1 cellular context compared by ENCODE assay signal in the genomic region with DNA sequence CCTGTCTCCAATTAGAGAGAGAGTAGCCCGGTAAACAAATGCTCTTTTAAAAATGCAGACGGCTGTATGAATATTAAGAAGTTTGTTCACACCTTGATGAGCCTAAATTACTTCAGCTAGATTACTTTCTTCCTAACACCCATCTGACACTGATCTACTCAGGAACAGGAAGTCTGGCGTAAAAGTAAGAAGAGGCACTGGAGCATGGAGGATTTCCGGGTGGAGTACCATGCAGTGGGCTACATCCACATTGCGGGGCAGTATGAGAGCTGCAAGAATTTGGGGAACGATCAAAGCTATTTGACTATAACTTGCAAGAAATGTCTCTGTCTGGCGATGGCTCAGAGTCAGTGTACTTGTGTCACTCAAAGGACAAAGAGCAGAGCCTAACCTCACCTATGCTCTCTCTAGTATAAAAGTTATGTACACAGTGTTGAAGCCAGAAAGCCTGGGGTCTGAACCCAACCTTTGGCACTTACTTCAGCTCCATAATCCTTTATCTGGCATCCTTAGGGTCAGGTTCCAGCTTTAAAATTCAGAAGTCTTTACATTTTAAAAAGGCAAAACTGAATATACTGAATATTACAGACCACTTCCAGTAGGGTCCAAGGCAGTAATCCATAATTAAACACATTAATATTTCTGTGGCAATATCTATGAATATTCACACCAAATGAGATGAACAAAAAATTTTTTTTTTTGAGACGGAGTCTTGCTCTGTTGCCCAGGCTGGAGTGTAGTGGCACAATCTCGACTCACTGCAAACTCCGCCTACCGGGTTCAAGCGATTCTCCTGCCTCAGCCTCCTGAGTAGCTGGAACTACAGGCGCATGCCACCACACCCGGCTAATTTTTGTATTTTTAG.
A peak's percentile ranks its signal among the peaks of the same experiment; 100 is the strongest.
TF ChIP-seq lines count a peak whose summit lies in the region.

No MANE protein-coding gene starts in this region.

TF ChIP-seq in K562, 482 proteins besides CTCF, POLR2A, EP300 and RAD21 (continued from another document):
- TF ChIP-seq ZZZ3 (IDR thresholded peaks at IDR 0.05) (no peak), ZNF121 (CRISPR knock-in tag; conservative IDR thresholded peaks at IDR 0.05) (peak; percentile 53; the same call in 1 of the 2 replicates), NR2F6 (CRISPR knock-in tag; IDR thresholded peaks at IDR 0.05) (no peak), ZNF445 (CRISPR knock-in tag; IDR thresholded peaks at IDR 0.05; ENCODE audit: low read depth) (no peak)
TF ChIP-seq in K562: peak in this region for 1.
